ENCODE assay signal across 8 cellular contexts in the genomic region with DNA sequence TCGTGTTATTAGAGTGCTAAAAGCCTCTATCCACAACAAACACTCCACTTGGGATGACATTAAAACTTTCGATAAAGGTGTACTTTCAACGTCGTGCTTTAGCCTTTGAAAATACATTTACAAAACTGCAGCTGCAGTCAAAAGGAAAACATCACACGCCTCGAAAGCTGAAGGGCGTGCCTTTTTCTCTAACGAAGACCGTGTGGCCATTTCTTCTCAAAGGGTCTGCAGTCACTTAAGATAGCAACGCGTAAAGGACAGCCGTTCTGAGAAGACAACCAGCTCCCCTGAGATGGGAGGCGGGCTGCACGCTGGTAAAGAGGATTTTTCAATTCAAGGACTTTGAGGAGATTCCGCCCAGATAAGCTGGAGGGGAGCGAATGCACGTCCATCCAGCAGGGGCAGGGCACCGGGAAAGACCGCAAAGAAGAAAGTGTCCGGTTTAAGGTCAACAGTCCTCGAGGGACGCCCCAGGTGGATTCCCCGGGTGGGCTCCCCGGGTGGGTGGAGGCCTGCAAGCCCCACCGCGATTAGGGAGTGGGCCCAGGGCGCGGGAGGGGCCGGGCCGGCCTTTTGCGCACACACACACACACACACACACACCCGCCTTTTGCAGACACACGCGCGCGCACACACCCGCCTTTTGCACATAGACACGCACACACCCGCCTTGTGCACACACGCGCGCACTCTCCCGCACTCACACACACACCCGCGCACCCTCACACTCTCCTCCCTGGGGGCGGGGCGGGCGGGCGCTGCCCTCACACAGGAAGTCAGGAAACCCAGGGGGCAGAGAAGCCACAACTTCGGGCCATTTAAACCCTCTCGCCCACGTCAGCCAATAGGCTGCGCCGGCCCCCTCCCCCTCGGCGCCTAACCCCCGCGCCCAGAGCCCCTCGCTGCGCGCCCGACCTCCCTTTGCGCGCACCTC. TPM values are rescaled to one million over a fixed set of nuclear protein-coding genes. Genes with fewer than 3 reads are reported as not detected.
DNase-seq lines count a peak whose midpoint lies in the region; ATAC-seq, FAIRE-seq and TF ChIP-seq lines count a peak whose summit lies in the region.

No MANE protein-coding gene starts in this region.

- H3K9me3 Mint-ChIP-seq in activated CD8-positive, alpha-beta T cell treated with anti-CD3 and anti-CD28 coated beads for 36 hours = no peaks in the 10 kb centered on the region

- H2BK12ac ChIP-seq in H1 (ENCODE audit: low read depth, low read length) = peak overlapping the region; percentile 43; the same call in 1 of the 2 replicates

- POLR2A ChIA-PET in activated CD8-positive, alpha-beta T cell treated with anti-CD3 and anti-CD28 coated beads for 36 hours (lab: Charles Lee) = interaction anchor here (1.6 kb wide), 1 partner anchor 15 kb away, joined by 3 read pairs; no protein-coding TSS in a partner anchor
- POLR2A ChIA-PET in H1 (lab: Charles Lee; ENCODE audit: partially characterized antibody) = interaction anchor here (0.6 to 3.2 kb wide), 10 partner anchors 9 to 78 kb away, joined by 3 to 12 read pairs (median 3); no protein-coding TSS in a partner anchor

- peak overlapping the region; percentile 86 for H3K4me3 Mint-ChIP-seq in activated CD8-positive, alpha-beta T cell treated with anti-CD3 and anti-CD28 coated beads for 36 hours

- H4K91ac ChIP-seq in H1 (replicated peaks; ENCODE audit: insufficient read length, low read length) = peak overlapping the region; percentile 79

- H3K18ac ChIP-seq in H1 (ENCODE audit: extremely low read depth, low read length) = peak overlapping the region; percentile 81; the same call in 1 of the 2 replicates

- no peak overlapping the region for H3K23ac ChIP-seq in H1 (ENCODE audit: insufficient read length)

- intact Hi-C loops in activated CD8-positive, alpha-beta T cell treated with anti-CD3 and anti-CD28 coated beads for 36 hours (cut with micrococcal nuclease) = no loop called here

- H3K23me2 ChIP-seq in H1 (ENCODE audit: low read depth, low read length) = peaks cover 12% of the 10 kb centered on the region

- TF ChIP-seq CTCF in activated CD8-positive, alpha-beta T cell treated with anti-CD3 and anti-CD28 coated beads for 36 hours (IDR thresholded peaks at IDR 0.05) = no peak
- peak; percentile 19 to 38 (median 31) for TF ChIP-seq CTCF in H1 (IDR thresholded peaks at IDR 0.05; ENCODE audit: control extremely low read depth in 1 of 3, insufficient read depth in 1 of 3, low read depth in 1 of 3, low read length in 3 of 3)

- H3K9ac ChIP-seq in H1 (replicated peaks in 1 of 4; ENCODE audit: extremely low read depth in 1 of 4, low read depth in 3 of 4, low read length in 3 of 4) = peak overlapping the region; percentile 46 to 93 (median 87); a peak in 6 of 7 replicates

- H2BK120ac ChIP-seq in H1 (replicated peaks; ENCODE audit: low read depth, low read length) = no peak overlapping the region

- FAIRE-seq in H1 (lab: Jason Lieb, UNC) = no peak

- H3K27ac ChIP-seq in H1 (ENCODE audit: low read depth, low read length) = peak overlapping the region; percentile 88; the same call in 1 of the 2 replicates

- no peak overlapping the region for H3K14ac ChIP-seq in H1 (ENCODE audit: insufficient read length)

- no peaks in the 10 kb centered on the region; a peak in 1 of 8 replicates for H3K36me3 ChIP-seq in H1 (ENCODE audit: control insufficient read depth in 2 of 4, insufficient read depth in 4 of 4, low read length in 3 of 4)

- peak overlapping the region; percentile 76 to 93 (median 83) for H3K4me3 ChIP-seq in H1 (ENCODE audit: extremely low read depth in 1 of 4, insufficient read depth in 2 of 4, low read depth in 3 of 4, low read length in 4 of 4)

- H3K4ac ChIP-seq in H1 (replicated peaks; ENCODE audit: insufficient read length, low read depth, low read length) = no peak overlapping the region

- no peak overlapping the region for H2AFZ ChIP-seq in H1 (ENCODE audit: low read length)

- peaks cover 0 to 3% of the 10 kb centered on the region in 2 experiments; a peak in 1 of 4 replicates for H3K9me3 ChIP-seq in H1 (ENCODE audit: insufficient read depth in 2 of 2, low read depth in 1 of 2, low read length in 1 of 2)

- 2% methylated on average over 25 of the region's 64 CpGs; no CpG with 5 or more reads in 1 of the 2 experiments for WGBS in H1 (ENCODE audit: extremely low coverage in 1 of 2, insufficient coverage in 1 of 2, insufficient read length in 1 of 2, insufficient replicate concordance in 2 of 2, low coverage in 1 of 2, low lambda C conversion rate in 2 of 2, missing lambda C conversion rate in 1 of 2), 2 experiments

- TF ChIP-seq EP300 in H1 (IDR thresholded peaks at IDR 0.05; ENCODE audit: borderline replicate concordance in 1 of 2, low read depth in 2 of 2, low read length in 2 of 2) = no peak

- TF ChIP-seq POLR2A in H1 (IDR thresholded peaks at IDR 0.05; ENCODE audit: control extremely low read depth in 1 of 2, low read depth in 2 of 2, low read length in 2 of 2) = peak in 1 of 2 experiments; percentile 40; a peak in 1 of 3 replicates

- H4K8ac ChIP-seq in H1 (ENCODE audit: extremely low read depth, insufficient read depth, low read length) = no peak overlapping the region; the same call in 1 of the 2 replicates

- H3K4me2 ChIP-seq in H1 (ENCODE audit: insufficient read depth in 1 of 2, low read depth in 2 of 2, low read length in 2 of 2) = peak overlapping the region; percentile 81 to 88

- H3K4me1 ChIP-seq in H1 (replicated peaks in 1 of 4; ENCODE audit: control insufficient read depth in 3 of 4, insufficient read depth in 4 of 4, low read length in 3 of 4) = peaks cover 0 to 7% (median 0%) of the 10 kb centered on the region in 4 experiments; a peak in 3 of 7 replicates

- H2AK5ac ChIP-seq in H1 (ENCODE audit: low read depth, low read length) = no peak overlapping the region

- DNase-seq in ACHN (peak; percentile 57), NCI-H748 (lab: John Stamatoyannopoulos, UW; ENCODE audit: unreplicated experiment) (peak; percentile 61), H1 (ENCODE audit: low read depth in 1 of 2, low spot score in 2 of 2) (peak in 1 of 2 experiments; percentile 71), medulla oblongata (ENCODE audit: extremely low spot score) (peak; percentile 64)
- peak; percentile 70 for DNase-seq in activated CD8-positive, alpha-beta T cell treated with anti-CD3 and anti-CD28 coated beads for 36 hours
- peak; percentile 9 to 28 for DNase-seq in stimulated activated CD8-positive, alpha-beta memory T cell treated with anti-CD3 and anti-CD28 coated beads, Interleukin-4, amount 100 ng/mL, for 4 hours (ENCODE audit: low read depth in 2 of 2, low spot score in 1 of 2)

- in situ Hi-C loops in ACHN (cut with HindIII; ENCODE audit: low pct_ligation_motif_present, low pct_unique_long_range_greater_than_20kb, low sequenced_read_pairs) = no loop called here

- peak overlapping the region; percentile 78 for H3K27ac Mint-ChIP-seq in activated CD8-positive, alpha-beta T cell treated with anti-CD3 and anti-CD28 coated beads for 36 hours

- peaks cover 4 to 7% of the 10 kb centered on the region in 2 experiments for H4K20me1 ChIP-seq in H1 (replicated peaks in 1 of 2; ENCODE audit: control insufficient read depth in 1 of 2, insufficient read depth in 2 of 2, low read length in 2 of 2)

- no peaks in the 10 kb centered on the region for H3K79me1 ChIP-seq in H1 (ENCODE audit: low read depth, low read length)

- peak overlapping the region; percentile 79 for H4K5ac ChIP-seq in H1 (ENCODE audit: insufficient read length, low read depth, low read length)

- H2BK20ac ChIP-seq in H1 (ENCODE audit: low read length) = no peak overlapping the region

- no peaks in the 10 kb centered on the region for H3K27me3 Mint-ChIP-seq in activated CD8-positive, alpha-beta T cell treated with anti-CD3 and anti-CD28 coated beads for 36 hours

- H2BK15ac ChIP-seq in H1 (ENCODE audit: low read length) = 0 out of 2 replicates have a peak overlapping the region, but pooled peaks have one; percentile 18

- peaks cover 49% of the 10 kb centered on the region for H3K4me1 Mint-ChIP-seq in activated CD8-positive, alpha-beta T cell treated with anti-CD3 and anti-CD28 coated beads for 36 hours (ENCODE audit: low read depth)

- peak overlapping the region; percentile 89 for H3K56ac ChIP-seq in H1 (replicated peaks; ENCODE audit: insufficient read length, low read depth, low read length)

- TF ChIP-seq RAD21 in H1 (IDR thresholded peaks at IDR 0.05 in 1 of 2, conservative IDR thresholded peaks at IDR 0.05 in 1 of 2; ENCODE audit: low read depth in 2 of 2, low read length in 2 of 2) = no peak

- H3K79me2 ChIP-seq in H1 (ENCODE audit: control insufficient read depth in 1 of 2, insufficient read depth in 2 of 2, low read length in 2 of 2) = peaks cover 39 to 52% of the 10 kb centered on the region in 2 experiments

- ATAC-seq in GM18520 (IDR thresholded peaks at IDR 0.05; ENCODE audit: unreplicated experiment) (peak; percentile 23), HG03066 (IDR thresholded peaks at IDR 0.05; ENCODE audit: low read depth, unreplicated experiment) (peak; percentile 37)
- peak; percentile 52 for ATAC-seq in activated CD8-positive, alpha-beta T cell treated with anti-CD3 and anti-CD28 coated beads for 36 hours

- no peaks in the 10 kb centered on the region for H3K27me3 ChIP-seq in H1 (replicated peaks in 1 of 4; ENCODE audit: control insufficient read depth in 3 of 4, extremely low read depth in 1 of 4, insufficient read depth in 3 of 4, low read length in 3 of 4)

- CTCF ChIA-PET in activated CD8-positive, alpha-beta T cell treated with anti-CD3 and anti-CD28 coated beads for 36 hours (lab: Charles Lee) = no interaction called here
- CTCF ChIA-PET in H1 (lab: Charles Lee; ENCODE audit: partially characterized antibody) = interaction anchor here (0.8 to 1.3 kb wide), 4 partner anchors 9 to 1176 kb away, joined by 3 to 4 read pairs (median 3); no protein-coding TSS in a partner anchor

- H3K36me3 Mint-ChIP-seq in activated CD8-positive, alpha-beta T cell treated with anti-CD3 and anti-CD28 coated beads for 36 hours (ENCODE audit: low read depth) = no peaks in the 10 kb centered on the region

- peak overlapping the region; percentile 89 for H2BK5ac ChIP-seq in H1 (ENCODE audit: low read depth, low read length)

TF ChIP-seq in H1, 55 proteins besides CTCF, POLR2A, EP300 and RAD21 (continues in another document):
- TF ChIP-seq KDM1A (IDR thresholded peaks at IDR 0.05; ENCODE audit: borderline replicate concordance, low read length) (no peak), ASH2L (IDR thresholded peaks at IDR 0.05; ENCODE audit: low read length) (peak; percentile 10), SP1 (IDR thresholded peaks at IDR 0.05; ENCODE audit: low read depth, low read length) (no peak)

RNA-seq across cellular contexts. Expression of gene ARHGAP12, which starts 0.8 kb away (rescaled TPM):
- total RNA-seq in activated CD8-positive, alpha-beta T cell treated with anti-CD3 and anti-CD28 coated beads for 36 hours = 1 to 10 TPM; 4.0 to 4.3 TPM
- 39.0 and 40.9 TPM in 2 replicates for total RNA-seq in H1 (2021; fragmentation: NEBNext Ultra II Directional; extraction: Animal tissue kit (Norgen Biotek cat#: 25700))
- polyA plus RNA-seq in H1 (2011; rRNA removed) = 5.6 and 10.1 TPM in 2 replicates
- polyA plus RNA-seq in H1 (2011; cell fraction: cytosol; rRNA removed) = 14.3 TPM
- polyA plus RNA-seq in H1 (2011; cell fraction: nucleus; rRNA removed) = 6.2 TPM
- 12.1 to 26.3 TPM (median 16.0 TPM) in 4 replicates for polyA plus RNA-seq in H1 (2012, experiment 1 of 2)
- polyA plus RNA-seq in H1 (2012, experiment 2 of 2) = 2.2 TPM
- 27.0 TPM for polyA plus RNA-seq in H1 (2013, experiment 1 of 2)
- polyA plus RNA-seq in H1 (2013, experiment 2 of 2) = 30.0 TPM
- 26.4 and 35.0 TPM in 2 replicates for polyA minus RNA-seq in H1 (2011; rRNA and poly(A)+ RNA removed)
- 23.9 TPM for polyA minus RNA-seq in H1 (2011; cell fraction: cytosol; rRNA and poly(A)+ RNA removed)
- polyA minus RNA-seq in H1 (2011; cell fraction: nucleus; rRNA and poly(A)+ RNA removed) = 57.9 TPM
